ENCODE assay signal across 26 cellular contexts in the genomic region with DNA sequence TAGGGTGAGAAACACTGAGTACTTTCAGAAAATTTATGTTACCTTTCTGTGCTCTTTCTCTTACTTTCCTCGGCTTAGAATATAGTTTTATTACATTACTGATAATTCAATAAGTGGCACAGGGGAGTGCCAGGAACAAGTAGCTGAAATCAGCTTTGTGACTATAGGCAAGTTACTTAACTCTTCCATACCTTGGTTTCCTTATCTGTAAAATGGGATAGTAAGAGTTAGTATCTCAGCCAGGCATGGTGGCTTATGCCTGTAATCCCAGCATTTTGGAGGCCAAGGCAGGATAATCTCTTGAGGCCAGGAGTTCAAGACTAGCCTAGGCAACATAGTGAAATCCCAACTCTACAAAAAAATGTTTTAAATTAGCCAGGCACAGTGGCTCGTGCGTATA.
"Had no signal": no experiment of that assay in that cellular context is flagged by ENCODE, and none has a peak within 500 bp of the region (broad histone marks: within the 10 kb centered on the region; RNA-seq: fewer than 3 reads in every experiment).

No MANE protein-coding gene starts in this region.

- DNase-seq: colonic mucosa; cortex of kidney; effector CD8-positive, alpha-beta T cell; effector memory CD8-positive, alpha-beta T cell; endodermal cell; erythroblast; esophagus squamous epithelium; foreskin fibroblast; foreskin melanocyte; gastrocnemius medialis; glutamatergic neuron; head of caudate nucleus; heart right ventricle; hippocampal formation; left cardiac atrium; left lung; left ventricle myocardium superior; lower lobe of right lung; mesenchymal stem cell; mucosa of descending colon; naive B cell had no signal

- ATAC-seq: effector memory CD8-positive, alpha-beta T cell; esophagus mucosa; gastrocnemius medialis; heart right ventricle; left cardiac atrium; left lung; left ventricle myocardium superior; lower lobe of right lung; mucosa of descending colon had no signal

- H3K27me3 ChIP-seq: colonic mucosa, esophagus squamous epithelium, gastrocnemius medialis, heart right ventricle, left lung had no signal

- FAIRE-seq: endometrium, islet of Langerhans, keratinocyte had no signal

- H3K9me3 ChIP-seq: colonic mucosa, esophagus squamous epithelium, gastrocnemius medialis, heart right ventricle, left lung, lower lobe of right lung, mucosa of descending colon had no signal

- H3K36me3 ChIP-seq: colonic mucosa, esophagus squamous epithelium, gastrocnemius medialis, left lung, lower lobe of right lung had no signal

- H3K4me3 ChIP-seq: colonic mucosa, esophagus squamous epithelium, gastrocnemius medialis, heart right ventricle, left lung, lower lobe of right lung, mucosa of descending colon had no signal

- H3K27ac ChIP-seq: colonic mucosa, epithelial cell of prostate, esophagus squamous epithelium, gastrocnemius medialis, heart right ventricle, left lung, lower lobe of right lung had no signal

- H3K4me1 ChIP-seq: colonic mucosa, esophagus squamous epithelium, gastrocnemius medialis, left lung, lower lobe of right lung had no signal
